In genomic region chr19:44071824-44072542, GRCh38 we compare ENCODE assay signal across 1 cellular context.
TF ChIP-seq lines count a peak whose summit lies in the region.

Gene ZNF284, plus strand, starts transcription at chr19:44072159. Its CDS starts 4,231 bp downstream, at chr19:44076390.

TF ChIP-seq in HepG2, 621 proteins besides CTCF, POLR2A, EP300 and RAD21 (continued from another document and continues in another):
- TF ChIP-seq MYPOP (CRISPR knock-in tag; IDR thresholded peaks at IDR 0.05) (peak; percentile 56), STAG1 (CRISPR knock-in tag; IDR thresholded peaks at IDR 0.05) (no peak), PCBP1 (IDR thresholded peaks at IDR 0.05; ENCODE audit: borderline replicate concordance, low read depth, low read length) (no peak), EHMT2 (IDR thresholded peaks at IDR 0.05; ENCODE audit: borderline replicate concordance, low read depth, low read length) (no peak), ZBTB43 (CRISPR knock-in tag; conservative IDR thresholded peaks at IDR 0.05) (0 out of 2 replicates have a peak, but pooled peaks have one; percentile 35), ZNF607 (CRISPR knock-in tag; IDR thresholded peaks at IDR 0.05; ENCODE audit: borderline replicate concordance) (no peak), ATF4 (CRISPR knock-in tag; IDR thresholded peaks at IDR 0.05) (peak in 1 of 2 experiments; percentile 29; a peak in 1 of 4 replicates), GLMP (CRISPR knock-in tag; IDR thresholded peaks at IDR 0.05; ENCODE audit: borderline replicate concordance) (no peak), THAP7 (CRISPR knock-in tag; IDR thresholded peaks at IDR 0.05) (no peak), NFYB (CRISPR knock-in tag; IDR thresholded peaks at IDR 0.05) (peak; percentile 42), SNRNP70 (IDR thresholded peaks at IDR 0.05; ENCODE audit: low read depth, low read length) (no peak), MAFF (IDR thresholded peaks at IDR 0.05; ENCODE audit: low read depth, low read length) (no peak), ZNF329 (CRISPR knock-in tag; IDR thresholded peaks at IDR 0.05; ENCODE audit: low read depth) (no peak; the same call in 1 of the 2 replicates), ZBTB40 (IDR thresholded peaks at IDR 0.05) (0 out of 2 replicates have a peak, but pooled peaks have one; percentile 28), ZBTB40 (CRISPR knock-in tag; IDR thresholded peaks at IDR 0.05) (0 out of 2 replicates have a peak, but pooled peaks have one; percentile 50), ZNF644 (CRISPR knock-in tag; IDR thresholded peaks at IDR 0.05; ENCODE audit: low read depth) (no peak), TSC22D2 (CRISPR knock-in tag; IDR thresholded peaks at IDR 0.05; ENCODE audit: borderline replicate concordance) (no peak), IKZF4 (CRISPR knock-in tag; IDR thresholded peaks at IDR 0.05; ENCODE audit: borderline replicate concordance, low read depth, not compliant biosample characterization) (no peak), STAT5B (CRISPR knock-in tag; IDR thresholded peaks at IDR 0.05) (no peak), ZNF609 (CRISPR knock-in tag; IDR thresholded peaks at IDR 0.05; ENCODE audit: borderline replicate concordance) (no peak), ZNF234 (CRISPR knock-in tag; conservative IDR thresholded peaks at IDR 0.05) (no peak), HMGXB4 (CRISPR knock-in tag; IDR thresholded peaks at IDR 0.05; ENCODE audit: borderline replicate concordance in 1 of 2, low read depth in 1 of 2) (peak; percentile 33 to 73; a peak in 1 of 4 replicates), ZNF383 (CRISPR knock-in tag; IDR thresholded peaks at IDR 0.05; ENCODE audit: borderline replicate concordance) (no peak), ZMYM3 (CRISPR knock-in tag; IDR thresholded peaks at IDR 0.05) (no peak), ZNF24 (IDR thresholded peaks at IDR 0.05) (no peak), ZNF737 (CRISPR knock-in tag; IDR thresholded peaks at IDR 0.05; ENCODE audit: borderline replicate concordance) (no peak), JDP2 (CRISPR knock-in tag; IDR thresholded peaks at IDR 0.05; ENCODE audit: borderline replicate concordance) (no peak), SMYD3 (CRISPR knock-in tag; IDR thresholded peaks at IDR 0.05) (no peak), ZC3H13 (CRISPR knock-in tag; IDR thresholded peaks at IDR 0.05) (no peak), ZNF513 (CRISPR knock-in tag; conservative IDR thresholded peaks at IDR 0.05) (no peak), ZNF362 (CRISPR knock-in tag; IDR thresholded peaks at IDR 0.05; ENCODE audit: borderline replicate concordance) (no peak)
